In the genomic region with DNA sequence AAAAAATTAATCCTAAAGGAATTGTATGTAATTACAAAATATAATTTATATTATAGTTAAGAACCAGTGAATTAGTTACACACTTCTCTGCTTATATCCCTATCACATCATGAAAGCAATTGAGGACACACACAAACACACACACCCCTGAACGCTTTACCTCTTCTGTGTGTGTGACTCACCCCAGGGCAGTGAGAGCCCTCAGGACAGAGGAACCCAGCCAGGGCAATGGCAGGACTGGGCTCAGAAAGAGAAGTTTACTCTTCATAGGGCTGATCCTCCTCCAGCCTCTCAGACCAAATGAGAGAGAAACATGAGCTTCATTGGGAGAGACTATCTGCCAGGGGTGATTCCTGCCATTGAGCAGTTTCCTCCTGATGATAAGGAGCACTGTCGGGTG, we compare ENCODE assay signal across 17 cellular contexts. TPM values are rescaled to one million over a fixed set of nuclear protein-coding genes. Genes with fewer than 3 reads are reported as not detected.
DNase-seq lines count a peak whose midpoint lies in the region; TF ChIP-seq lines count a peak whose summit lies in the region.
"Had no signal": no experiment of that assay in that cellular context is flagged by ENCODE, and none has a peak within 500 bp of the region (broad histone marks: within the 10 kb centered on the region; RNA-seq: fewer than 3 reads in every experiment).

No MANE protein-coding gene starts in this region.

- intact Hi-C loops in left ventricle myocardium inferior (cut with micrococcal nuclease), result no loop called here

- no peaks in the 10 kb centered on the region for H3K9me2 ChIP-seq in GM23248 (ENCODE audit: insufficient read depth)
- H3K9me2 ChIP-seq in MM.1S (replicated peaks; ENCODE audit: insufficient read depth, low read length), result no peaks in the 10 kb centered on the region

- in situ Hi-C loops in GM23248 (cut with MboI), result loop anchor here (25.0 kb wide), 1 partner anchor 379 kb away; a partner anchor contains a TSS

- WGBS in GM23248 (ENCODE audit: low coverage in 1 of 2, low lambda C conversion rate in 2 of 2, missing lambda C conversion rate in 2 of 2), 2 experiments, result 82 to 88% methylated on average over 2 of the region's 2 CpGs

- H3K4me1 ChIP-seq in GM23248 (ENCODE audit: insufficient read depth), result peaks cover 24% of the 10 kb centered on the region
- peaks cover 24% of the 10 kb centered on the region for H3K4me1 ChIP-seq in left ventricle myocardium inferior
- no peaks in the 10 kb centered on the region for H3K4me1 ChIP-seq in MM.1S (ENCODE audit: low read length)

- H3K36me3 ChIP-seq in GM23248 (ENCODE audit: low read depth) (no peaks in the 10 kb centered on the region), H7 (replicated peaks; ENCODE audit: control insufficient read depth, insufficient read depth, low read length) (no peaks in the 10 kb centered on the region), left ventricle myocardium inferior (no peaks in the 10 kb centered on the region), MM.1S (replicated peaks; ENCODE audit: insufficient read depth, low read length) (no peaks in the 10 kb centered on the region)

- H3K9me3 ChIP-seq in GM23248 (ENCODE audit: low read depth) (no peaks in the 10 kb centered on the region), left ventricle myocardium inferior (replicated peaks) (no peaks in the 10 kb centered on the region), MM.1S (replicated peaks; ENCODE audit: insufficient read depth, low read length) (no peaks in the 10 kb centered on the region)

- no peaks in the 10 kb centered on the region for H4K20me1 ChIP-seq in GM23248 (ENCODE audit: insufficient read depth)
- no peaks in the 10 kb centered on the region for H4K20me1 ChIP-seq in MM.1S (ENCODE audit: insufficient read depth, low read length)

- DNase-seq in GM23248 (peak; percentile 62), NCI-H226 (peak; percentile 71), epithelial cell of esophagus (ENCODE audit: low read depth) (peak; percentile 62), myocyte (ENCODE audit: low read depth) (peak; percentile 43), OCI-M1 (lab: John Stamatoyannopoulos, UW) (no peak), H7 (no peak), left ventricle myocardium inferior (no peak), MM.1S (no peak)
- DNase-seq: activated CD4-positive, alpha-beta T cell treated with anti-CD3 and anti-CD28 coated beads, Interleukin-2, amount 10 ng/mL, durations not matched to agents 7 days and 5 days; activated CD8-positive, alpha-beta memory T cell treated with anti-CD3 and anti-CD28 coated beads, Interleukin-2, amount 50 U/mL, for 48 hours; CD4-positive, alpha-beta T cell; DMS79; H9; KBM-7; NCI-H1105; stimulated activated naive CD8-positive, alpha-beta T cell treated with anti-CD3 and anti-CD28 coated beads, Interleukin-15, Interleukin-2, amounts not matched to agents 100 U/mL and 50 U/mL, for 24 hours had no signal

- no peak overlapping the region for H3K4me3 ChIP-seq in GM23248
- no peak overlapping the region for H3K4me3 ChIP-seq in epithelial cell of esophagus (ENCODE audit: low read length)
- no peak overlapping the region for H3K4me3 ChIP-seq in H7 (ENCODE audit: insufficient read depth, low read depth, low read length)
- H3K4me3 ChIP-seq in left ventricle myocardium inferior, result no peak overlapping the region
- no peak overlapping the region for H3K4me3 ChIP-seq in MM.1S (ENCODE audit: low read length)
- H3K4me3 ChIP-seq: SK-N-MC had no signal

- no peaks in the 10 kb centered on the region for H3K79me2 ChIP-seq in GM23248 (ENCODE audit: insufficient read depth)
- H3K79me2 ChIP-seq in MM.1S (ENCODE audit: low read length), result no peaks in the 10 kb centered on the region

- no peak overlapping the region for H2AFZ ChIP-seq in GM23248
- no peak overlapping the region for H2AFZ ChIP-seq in MM.1S (ENCODE audit: low read length)

- no peak overlapping the region for H3K4me2 ChIP-seq in GM23248 (ENCODE audit: unreplicated experiment)
- no peak overlapping the region for H3K4me2 ChIP-seq in MM.1S (ENCODE audit: low read depth, low read length)

- H3F3A ChIP-seq in GM23248 (ENCODE audit: insufficient read depth), result peaks cover 27% of the 10 kb centered on the region
- no peaks in the 10 kb centered on the region for H3F3A ChIP-seq in MM.1S (ENCODE audit: insufficient read depth, low read length)

- no peak overlapping the region for H3K9ac ChIP-seq in GM23248
- H3K9ac ChIP-seq in MM.1S (ENCODE audit: low read length), result no peak overlapping the region

- TF ChIP-seq CTCF in epithelial cell of esophagus (IDR thresholded peaks at IDR 0.05; ENCODE audit: insufficient read depth, low read depth, low read length, missing control alignments) (no peak), left ventricle myocardium inferior (IDR thresholded peaks at IDR 0.05; ENCODE audit: borderline replicate concordance) (no peak), MM.1S (IDR thresholded peaks at IDR 0.05; ENCODE audit: low read length) (no peak)

- H3K27ac ChIP-seq in GM23248 (no peak overlapping the region), left ventricle myocardium inferior (replicated peaks) (no peak overlapping the region), MM.1S (ENCODE audit: low read length) (no peak overlapping the region)
- H3K27ac ChIP-seq: SK-N-MC had no signal

- H3K27me3 ChIP-seq in GM23248 (replicated peaks; ENCODE audit: insufficient read depth) (no peaks in the 10 kb centered on the region), H7 (ENCODE audit: control insufficient read depth, insufficient read depth, low read length) (peaks cover 8% of the 10 kb centered on the region), left ventricle myocardium inferior (ENCODE audit: low read depth) (no peaks in the 10 kb centered on the region), MM.1S (replicated peaks; ENCODE audit: insufficient read depth, low read length) (no peaks in the 10 kb centered on the region)

RNA-seq across cellular contexts. Expression of a gene that starts 38.1 kb away (rescaled TPM):
- total RNA-seq in GM23248 (2014; rRNA removed; shearing (Covaris generic)), result 1.6 and 3.3 TPM in 2 replicates
- 2.0 and 2.1 TPM in 2 replicates for polyA plus RNA-seq in GM23248 (2016; fragmentation: Nextera tagmentation; extraction: Ambion mirVana)
- total RNA-seq in myocyte (1.6 and 2.2 TPM in 2 replicates), left ventricle myocardium inferior (5.9 TPM)
- polyA plus RNA-seq in myocyte (2012), result 2.8 TPM
- total RNA-seq in H7 (2014; rRNA removed; shearing (Covaris generic)), result 0.83 and 1.5 TPM in 2 replicates

Comparison
In these comparisons a context has a peak if more than half of its experiments do, and no peak if none do; other contexts are left out.
1. DNase-seq: peak in GM23248 (single experiment), NCI-H226 (single experiment), epithelial cell of esophagus (single experiment) and myocyte (single experiment); none in OCI-M1 (single experiment), H7 (single experiment), left ventricle myocardium inferior (single experiment) and MM.1S (single experiment).